Comparison of ENCODE assay signal across 9 cellular contexts in the genomic region with DNA sequence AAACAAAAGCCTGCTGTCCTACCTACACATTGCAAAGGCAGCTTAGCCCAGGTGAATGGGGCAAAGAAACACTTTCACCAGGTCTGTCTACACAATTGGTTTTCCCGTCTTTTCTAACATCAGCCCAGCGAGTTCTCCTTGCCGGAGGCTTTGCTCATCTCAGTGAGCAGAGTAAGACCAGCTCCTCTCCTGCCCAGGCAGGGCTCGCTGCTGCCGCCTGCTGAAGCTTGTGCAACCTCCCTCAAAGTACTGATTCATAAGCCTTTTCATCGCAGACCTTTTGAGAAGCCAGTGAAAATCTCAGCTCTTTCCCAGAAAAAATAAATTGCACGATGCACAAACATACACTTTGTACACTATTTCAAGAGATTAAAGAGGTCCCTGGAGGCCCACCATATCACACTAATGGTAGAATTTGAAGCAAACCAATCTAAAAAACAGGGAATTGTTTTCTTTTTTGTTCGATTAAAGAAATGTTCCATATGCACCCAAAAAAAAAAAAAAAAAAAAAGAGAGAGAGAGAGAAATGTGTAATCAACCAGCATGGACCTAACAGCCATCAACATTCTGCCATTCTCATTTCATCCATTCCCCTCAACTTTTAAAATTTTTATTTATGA.
DNase-seq lines count a peak whose midpoint lies in the region; ATAC-seq and TF ChIP-seq lines count a peak whose summit lies in the region.
"Had no signal": no experiment of that assay in that cellular context is flagged by ENCODE, and none has a peak within 500 bp of the region (broad histone marks: within the 10 kb centered on the region; RNA-seq: fewer than 3 reads in every experiment).

No MANE protein-coding gene starts in this region.

- H3K27ac ChIP-seq in Panc1 (ENCODE audit: low read length), result no peak overlapping the region

- CTCF ChIA-PET in Panc1 (lab: Charles Lee), result interaction anchor here (0.7 kb wide), 1 partner anchor 718 kb away, joined by 11 read pairs; no protein-coding TSS in a partner anchor

- ATAC-seq in HG03442 (IDR thresholded peaks at IDR 0.05; ENCODE audit: unreplicated experiment) (peak; percentile 61), Panc1 (no peak), esophagus mucosa (peak; percentile 71), HG02623 (IDR thresholded peaks at IDR 0.05; ENCODE audit: unreplicated experiment) (no peak), HG02571 (IDR thresholded peaks at IDR 0.05; ENCODE audit: unreplicated experiment) (no peak)

- TF ChIP-seq CTCF in Panc1 (IDR thresholded peaks at IDR 0.05) (peak; percentile 63), nephron progenitor cell (IDR thresholded peaks at IDR 0.05) (peak; percentile 79)

- no peaks in the 10 kb centered on the region for H3K36me3 ChIP-seq in Panc1 (ENCODE audit: control insufficient read depth, insufficient read depth, low read length)

- H3K27me3 ChIP-seq in Panc1 (ENCODE audit: control insufficient read depth, insufficient read depth, low read length), result no peaks in the 10 kb centered on the region

- POLR2A ChIA-PET in Panc1 (lab: Charles Lee), result no interaction called here

- no peak overlapping the region for H3K27ac Mint-ChIP-seq in nephron progenitor cell
- H3K27ac Mint-ChIP-seq: CD4-positive, CD25-positive, alpha-beta regulatory T cell had no signal

- no peak overlapping the region for H3K4me3 Mint-ChIP-seq in nephron progenitor cell
- H3K4me3 Mint-ChIP-seq: CD4-positive, CD25-positive, alpha-beta regulatory T cell had no signal

- no peaks in the 10 kb centered on the region for H3K9me3 Mint-ChIP-seq in nephron progenitor cell

- BruUV-seq in Panc1 (replicated peaks; lab: Mats Ljungman, UMichigan), result no TSS peak

- in situ Hi-C loops in Panc1 (cut with HindIII; ENCODE audit: low pct_unique_long_range_greater_than_20kb, low sequenced_read_pairs), result no loop called here

- no peaks in the 10 kb centered on the region for H3K9me3 ChIP-seq in Panc1 (ENCODE audit: control insufficient read depth, insufficient read depth, low read depth, low read length)

- H3K27me3 Mint-ChIP-seq in nephron progenitor cell (ENCODE audit: low read depth, poor library complexity), result peaks cover 15% of the 10 kb centered on the region
- H3K27me3 Mint-ChIP-seq: CD4-positive, CD25-positive, alpha-beta regulatory T cell had no signal

- no peaks in the 10 kb centered on the region for H3K36me3 Mint-ChIP-seq in nephron progenitor cell (ENCODE audit: low read depth)
- H3K36me3 Mint-ChIP-seq: CD4-positive, CD25-positive, alpha-beta regulatory T cell had no signal

- H3K4me3 ChIP-seq in Panc1 (ENCODE audit: low read depth in 2 of 2, low read length in 2 of 2), result no peak overlapping the region

- peaks cover 5% of the 10 kb centered on the region for H3K4me1 Mint-ChIP-seq in nephron progenitor cell
- H3K4me1 Mint-ChIP-seq: CD4-positive, CD25-positive, alpha-beta regulatory T cell had no signal

- intact Hi-C loops in Panc1 (cut with micrococcal nuclease; ENCODE audit: unreplicated experiment), result no loop called here

- peak; percentile 27 for DNase-seq in NCI-H345 (lab: John Stamatoyannopoulos, UW)
- DNase-seq in NCI-H345 treated with DMSO at 0.1 percent for 48 hours (lab: John Stamatoyannopoulos, UW; ENCODE audit: unreplicated experiment), result no peak
- no peak for DNase-seq in Panc1 (ENCODE audit: low read depth, low spot score)
- peak; percentile 74 for DNase-seq in nephron progenitor cell
- DNase-seq: CD4-positive, CD25-positive, alpha-beta regulatory T cell had no signal

- H3K4me1 ChIP-seq in Panc1 (ENCODE audit: control insufficient read depth, insufficient read depth, low read length), result no peaks in the 10 kb centered on the region

Comparison
In these comparisons a context has a peak if more than half of its experiments do, and no peak if none do; other contexts are left out.
1. DNase-seq: peak in NCI-H345 (single experiment) and nephron progenitor cell (single experiment); none in NCI-H345 treated with DMSO at 0.1 percent for 48 hours (single experiment) and Panc1 (single experiment).
2. ATAC-seq: peak in HG03442 (single experiment) and esophagus mucosa (single experiment); none in Panc1 (single experiment), HG02623 (single experiment) and HG02571 (single experiment).